In genomic region chr9:133915534-133916158, GRCh38 we compare ENCODE assay signal across 1 cellular context.
TF ChIP-seq lines count a peak whose summit lies in the region.

No MANE protein-coding gene starts in this region.

TF ChIP-seq in HEK293, 187 proteins besides CTCF, POLR2A, EP300 and RAD21 (continued from another document):
- TF ChIP-seq ZSCAN4 (tag by site-specific recombination; IDR thresholded peaks at IDR 0.05) (peak; percentile 66; the same call in 1 of the 2 replicates), ZNF366 (tag by site-specific recombination; conservative IDR thresholded peaks at IDR 0.05) (no peak), ZNF18 (tag by site-specific recombination; IDR thresholded peaks at IDR 0.05) (peak; percentile 74; the same call in 1 of the 2 replicates)
